9 cellular contexts compared by ENCODE assay signal in genomic region chr15:38651328-38652038, GRCh38.
DNase-seq lines count a peak whose midpoint lies in the region; ATAC-seq and TF ChIP-seq lines count a peak whose summit lies in the region.
"Had no signal": no experiment of that assay in that cellular context is flagged by ENCODE, and none has a peak within 500 bp of the region (broad histone marks: within the 10 kb centered on the region; RNA-seq: fewer than 3 reads in every experiment).

No MANE protein-coding gene starts in this region.

- intact Hi-C loops in PC-3 (cut with micrococcal nuclease) = no loop called here

- H2AFZ ChIP-seq in SU-DHL-6 (ENCODE audit: low read depth, low read length, severe bottlenecking) (peak overlapping the region; percentile 31), PC-3 (ENCODE audit: low read length) (no peak overlapping the region)

- TF ChIP-seq CTCF in SU-DHL-6 (IDR thresholded peaks at IDR 0.05; ENCODE audit: insufficient read depth, low read length, poor library complexity, severe bottlenecking) (no peak), PC-3 (conservative IDR thresholded peaks at IDR 0.05; ENCODE audit: low read depth, low read length) (no peak), right atrium auricular region (IDR thresholded peaks at IDR 0.05) (no peak)

- H3K4me1 ChIP-seq in PC-3 (ENCODE audit: insufficient read depth, low read length) (no peaks in the 10 kb centered on the region), right atrium auricular region (no peaks in the 10 kb centered on the region)

- H3K27ac Mint-ChIP-seq in activated naive CD8-positive, alpha-beta T cell = peak overlapping the region; percentile 87

- no peaks in the 10 kb centered on the region for H3K9me3 Mint-ChIP-seq in activated naive CD8-positive, alpha-beta T cell (ENCODE audit: low read depth)

- H3K27me3 ChIP-seq in SU-DHL-6 (ENCODE audit: low read length) (no peaks in the 10 kb centered on the region), PC-3 (ENCODE audit: low read length) (peaks cover 66% of the 10 kb centered on the region), right atrium auricular region (no peaks in the 10 kb centered on the region)

- H3K36me3 ChIP-seq in SU-DHL-6 (ENCODE audit: low read length) (no peaks in the 10 kb centered on the region), PC-3 (ENCODE audit: low read depth, low read length) (no peaks in the 10 kb centered on the region), right atrium auricular region (no peaks in the 10 kb centered on the region)

- peaks cover 9% of the 10 kb centered on the region for H3F3A ChIP-seq in SU-DHL-6 (ENCODE audit: insufficient read depth)
- H3F3A ChIP-seq in PC-3 (ENCODE audit: low read length, unreplicated experiment) = no peaks in the 10 kb centered on the region

- POLR2A ChIA-PET in PC-3 (lab: Charles Lee; ENCODE audit: unreplicated experiment) = no interaction called here

- no peaks in the 10 kb centered on the region for H3K9me2 ChIP-seq in SU-DHL-6 (replicated peaks; ENCODE audit: insufficient read depth, low read length)
- no peaks in the 10 kb centered on the region for H3K9me2 ChIP-seq in PC-3 (replicated peaks; ENCODE audit: low read length)

- H3K4me3 ChIP-seq in SU-DHL-6 (ENCODE audit: insufficient read depth, low read length, poor library complexity, severe bottlenecking) = peak overlapping the region; percentile 40
- H3K4me3 ChIP-seq in PC-3 (ENCODE audit: low read length) = no peak overlapping the region
- no peak overlapping the region for H3K4me3 ChIP-seq in right atrium auricular region

- H3K4me1 Mint-ChIP-seq in activated naive CD8-positive, alpha-beta T cell (ENCODE audit: low read depth) = peaks cover 91% of the 10 kb centered on the region

- H3K9me3 ChIP-seq in SU-DHL-6 (ENCODE audit: insufficient read depth, low read length) = no peaks in the 10 kb centered on the region
- no peaks in the 10 kb centered on the region for H3K9me3 ChIP-seq in PC-3 (ENCODE audit: low read length)
- H3K9me3 ChIP-seq in right atrium auricular region = no peaks in the 10 kb centered on the region

- H3K27ac ChIP-seq in SU-DHL-6 (ENCODE audit: low read depth, low read length) = peak overlapping the region; percentile 97
- no peak overlapping the region for H3K27ac ChIP-seq in PC-3 (ENCODE audit: low read length)
- H3K27ac ChIP-seq in right atrium auricular region = no peak overlapping the region

- no peaks in the 10 kb centered on the region for H3K79me2 ChIP-seq in SU-DHL-6 (ENCODE audit: insufficient read depth, low read length)
- H3K79me2 ChIP-seq in PC-3 (ENCODE audit: low read length) = no peaks in the 10 kb centered on the region

- DNase-seq in stimulated activated CD4-positive, alpha-beta T cell treated with anti-CD3 and anti-CD28 coated beads, Interleukin-4, amount 100 ng/mL, for 24 hours = peak; percentile 44
- DNase-seq in amygdala (lab: John Stamatoyannopoulos, UW) (no peak), inferior parietal cortex (ENCODE audit: extremely low spot score) (no peak), PC-3 (no peak), right atrium auricular region (ENCODE audit: low spot score) (no peak)
- DNase-seq: substantia nigra had no signal

- H3K27me3 Mint-ChIP-seq in activated naive CD8-positive, alpha-beta T cell = no peaks in the 10 kb centered on the region

- BruUV-seq in PC-3 (replicated peaks; lab: Mats Ljungman, UMichigan) = no TSS peak

- H4K20me1 ChIP-seq in SU-DHL-6 (ENCODE audit: low read depth, low read length) (no peaks in the 10 kb centered on the region), PC-3 (ENCODE audit: low read length) (no peaks in the 10 kb centered on the region)

- H3K36me3 Mint-ChIP-seq in activated naive CD8-positive, alpha-beta T cell = no peaks in the 10 kb centered on the region

- CTCF ChIA-PET in PC-3 (lab: Charles Lee) = no interaction called here

- peak overlapping the region; percentile 77 for H3K4me3 Mint-ChIP-seq in activated naive CD8-positive, alpha-beta T cell

- ATAC-seq in GM19452 (IDR thresholded peaks at IDR 0.05; ENCODE audit: unreplicated experiment) (peak; percentile 54), PC-3 (no peak)

- peak overlapping the region; percentile 79 for H3K4me2 ChIP-seq in SU-DHL-6 (ENCODE audit: low read depth, low read length, poor library complexity, severe bottlenecking)
- H3K4me2 ChIP-seq in PC-3 (ENCODE audit: low read length) = no peak overlapping the region

- H3K9ac ChIP-seq in SU-DHL-6 (ENCODE audit: low read length) = peak overlapping the region; percentile 52
- H3K9ac ChIP-seq in PC-3 (ENCODE audit: low read length) = no peak overlapping the region
